Comparison of ENCODE assay signal across 8 cellular contexts in genomic region chr9:34377402-34377741, GRCh38. TPM values are rescaled to one million over a fixed set of nuclear protein-coding genes. Genes with fewer than 3 reads are reported as not detected.
DNase-seq lines count a peak whose midpoint lies in the region; ATAC-seq and TF ChIP-seq lines count a peak whose summit lies in the region.

No MANE protein-coding gene starts in this region.

- peak overlapping the region; percentile 92 for H3K4me2 ChIP-seq in smooth muscle cell

- peak overlapping the region; percentile 38 for H2AFZ ChIP-seq in smooth muscle cell (ENCODE audit: low read depth)

- no peaks in the 10 kb centered on the region for H3F3A ChIP-seq in smooth muscle cell (ENCODE audit: low read depth)

- intact Hi-C loops in activated T-helper 1 cell treated with anti-CD3 and anti-CD28 coated beads, Interleukin-12 subunit alpha, Interleukin-12 subunit beta, Interleukin-2, Interleukin-4 antibody, amounts not matched to agents 30 ng/mL and 10 ng/mL and 1 ng/mL, durations not matched to agents 14 hours and 24 hours and 36 hours (cut with micrococcal nuclease) = loop anchor here (1.0 to 2.0 kb wide), 4 partner anchors 49 to 737 kb away; partner anchors contain the start of genes ATOSB, KIF24, NUDT2 and UBAP1

- 15% methylated on average over 21 of the region's 21 CpGs for WGBS in smooth muscle cell (ENCODE audit: low lambda C conversion rate)

- H3K9me3 ChIP-seq in iPS-15b (ENCODE audit: control insufficient read depth, insufficient read depth, low read length) = no peaks in the 10 kb centered on the region
- no peaks in the 10 kb centered on the region for H3K9me3 ChIP-seq in smooth muscle cell (replicated peaks; ENCODE audit: low read depth)

- TF ChIP-seq CTCF in smooth muscle cell (IDR thresholded peaks at IDR 0.05; ENCODE audit: borderline replicate concordance, insufficient read depth, poor library complexity, severe bottlenecking) = no peak

- peaks cover 11% of the 10 kb centered on the region for H3K27me3 Mint-ChIP-seq in T-helper 1 cell treated with Interleukin-12 subunit alpha and Interleukin-12 subunit beta and Interleukin-4 antibody, amounts not matched to agents 30 μg/mL and 1 μg/mL, for 36 hours (ENCODE audit: low read depth)
- H3K27me3 Mint-ChIP-seq in activated T-helper 1 cell treated with anti-CD3 and anti-CD28 coated beads, Interleukin-12 subunit alpha, Interleukin-12 subunit beta, Interleukin-2, Interleukin-4 antibody, amounts not matched to agents 30 ng/mL and 10 ng/mL and 1 ng/mL, durations not matched to agents 14 hours and 24 hours and 36 hours (ENCODE audit: insufficient read depth) = peaks cover 17% of the 10 kb centered on the region

- no peaks in the 10 kb centered on the region for H4K20me1 ChIP-seq in smooth muscle cell (ENCODE audit: low read depth)

- ATAC-seq in GM18861 (IDR thresholded peaks at IDR 0.05; ENCODE audit: unreplicated experiment) = no peak

- H3K9ac ChIP-seq in iPS-15b (ENCODE audit: low read depth, low read length) (no peak overlapping the region), smooth muscle cell (ENCODE audit: low read depth) (no peak overlapping the region)

- H3K4me1 ChIP-seq in iPS-15b (ENCODE audit: control insufficient read depth, insufficient read depth, low read length) = peaks cover 15% of the 10 kb centered on the region
- H3K4me1 ChIP-seq in smooth muscle cell (ENCODE audit: low read depth) = no peaks in the 10 kb centered on the region

- no peak overlapping the region for H3K27ac Mint-ChIP-seq in T-helper 1 cell treated with Interleukin-12 subunit alpha and Interleukin-12 subunit beta and Interleukin-4 antibody, amounts not matched to agents 30 μg/mL and 1 μg/mL, for 36 hours
- H3K27ac Mint-ChIP-seq in activated T-helper 1 cell treated with anti-CD3 and anti-CD28 coated beads, Interleukin-12 subunit alpha, Interleukin-12 subunit beta, Interleukin-2, Interleukin-4 antibody, amounts not matched to agents 30 ng/mL and 10 ng/mL and 1 ng/mL, durations not matched to agents 14 hours and 24 hours and 36 hours = no peak overlapping the region

- peak overlapping the region; percentile 88 for H3K4me3 Mint-ChIP-seq in T-helper 1 cell treated with Interleukin-12 subunit alpha and Interleukin-12 subunit beta and Interleukin-4 antibody, amounts not matched to agents 30 μg/mL and 1 μg/mL, for 36 hours
- H3K4me3 Mint-ChIP-seq in activated T-helper 1 cell treated with anti-CD3 and anti-CD28 coated beads, Interleukin-12 subunit alpha, Interleukin-12 subunit beta, Interleukin-2, Interleukin-4 antibody, amounts not matched to agents 30 ng/mL and 10 ng/mL and 1 ng/mL, durations not matched to agents 14 hours and 24 hours and 36 hours = peak overlapping the region; percentile 88

- no peaks in the 10 kb centered on the region for H3K36me3 ChIP-seq in iPS-15b (ENCODE audit: control insufficient read depth, insufficient read depth, low read length)
- H3K36me3 ChIP-seq in smooth muscle cell (ENCODE audit: low read depth) = no peaks in the 10 kb centered on the region

- DNase-seq in T-helper 1 cell = no peak
- no peak for DNase-seq in activated T-helper 1 cell treated with anti-CD3 and anti-CD28 coated beads, Interleukin-12 subunit alpha, Interleukin-12 subunit beta, Interleukin-2, Interleukin-4 antibody, amounts not matched to agents 30 ng/mL and 10 ng/mL and 1 ng/mL, durations not matched to agents 14 hours and 24 hours and 36 hours (ENCODE audit: low spot score)
- no peak for DNase-seq in smooth muscle cell (lab: John Stamatoyannopoulos, UW; ENCODE audit: unreplicated experiment)
- no peak for DNase-seq in dedifferentiated amniotic fluid mesenchymal stem cell (ENCODE audit: extremely low spot score)
- no peak for DNase-seq in activated naive CD4-positive, alpha-beta T cell treated with anti-CD3 and anti-CD28 coated beads, Interleukin-2, amount 50 U/mL, for 16 hours

- no peaks in the 10 kb centered on the region for H3K9me3 Mint-ChIP-seq in T-helper 1 cell treated with Interleukin-12 subunit alpha and Interleukin-12 subunit beta and Interleukin-4 antibody, amounts not matched to agents 30 μg/mL and 1 μg/mL, for 36 hours
- no peaks in the 10 kb centered on the region for H3K9me3 Mint-ChIP-seq in activated T-helper 1 cell treated with anti-CD3 and anti-CD28 coated beads, Interleukin-12 subunit alpha, Interleukin-12 subunit beta, Interleukin-2, Interleukin-4 antibody, amounts not matched to agents 30 ng/mL and 10 ng/mL and 1 ng/mL, durations not matched to agents 14 hours and 24 hours and 36 hours

- H3K4me3 ChIP-seq in iPS-15b (ENCODE audit: low read depth, low read length) = peak overlapping the region; percentile 91
- peak overlapping the region; percentile 66 for H3K4me3 ChIP-seq in smooth muscle cell

- no peaks in the 10 kb centered on the region for H3K36me3 Mint-ChIP-seq in T-helper 1 cell treated with Interleukin-12 subunit alpha and Interleukin-12 subunit beta and Interleukin-4 antibody, amounts not matched to agents 30 μg/mL and 1 μg/mL, for 36 hours (ENCODE audit: low read depth)
- no peaks in the 10 kb centered on the region for H3K36me3 Mint-ChIP-seq in activated T-helper 1 cell treated with anti-CD3 and anti-CD28 coated beads, Interleukin-12 subunit alpha, Interleukin-12 subunit beta, Interleukin-2, Interleukin-4 antibody, amounts not matched to agents 30 ng/mL and 10 ng/mL and 1 ng/mL, durations not matched to agents 14 hours and 24 hours and 36 hours (ENCODE audit: low read depth)

- H3K27ac ChIP-seq in smooth muscle cell (ENCODE audit: low read depth) = no peak overlapping the region

- H3K4me1 Mint-ChIP-seq in T-helper 1 cell treated with Interleukin-12 subunit alpha and Interleukin-12 subunit beta and Interleukin-4 antibody, amounts not matched to agents 30 μg/mL and 1 μg/mL, for 36 hours (ENCODE audit: low read depth) = peaks cover 32% of the 10 kb centered on the region
- H3K4me1 Mint-ChIP-seq in activated T-helper 1 cell treated with anti-CD3 and anti-CD28 coated beads, Interleukin-12 subunit alpha, Interleukin-12 subunit beta, Interleukin-2, Interleukin-4 antibody, amounts not matched to agents 30 ng/mL and 10 ng/mL and 1 ng/mL, durations not matched to agents 14 hours and 24 hours and 36 hours (ENCODE audit: low read depth) = peaks cover 47% of the 10 kb centered on the region

- no peaks in the 10 kb centered on the region for H3K79me2 ChIP-seq in smooth muscle cell (ENCODE audit: low read depth)

- peaks cover 40% of the 10 kb centered on the region for H3K27me3 ChIP-seq in iPS-15b (ENCODE audit: control insufficient read depth, insufficient read depth, low read length)
- H3K27me3 ChIP-seq in smooth muscle cell (ENCODE audit: low read depth) = peaks cover 11% of the 10 kb centered on the region

RNA-seq across cellular contexts. Expression of gene MYORG, which starts 0.7 kb away (rescaled TPM):
- total RNA-seq in activated T-helper 1 cell treated with anti-CD3 and anti-CD28 coated beads, Interleukin-12 subunit alpha, Interleukin-12 subunit beta, Interleukin-2, Interleukin-4 antibody, amounts not matched to agents 30 ng/mL and 10 ng/mL and 1 ng/mL, durations not matched to agents 14 hours and 24 hours and 36 hours = 1.0 and 1.9 TPM in 2 replicates
- 5.2 and 5.6 TPM in 2 replicates for total RNA-seq in smooth muscle cell
- polyA plus RNA-seq in smooth muscle cell = 4.2 and 6.3 TPM in 2 replicates

RNA-seq across cellular contexts. Expression of gene NUDT2, which starts 48.0 kb away (rescaled TPM):
- total RNA-seq in activated T-helper 1 cell treated with anti-CD3 and anti-CD28 coated beads, Interleukin-12 subunit alpha, Interleukin-12 subunit beta, Interleukin-2, Interleukin-4 antibody, amounts not matched to agents 30 ng/mL and 10 ng/mL and 1 ng/mL, durations not matched to agents 14 hours and 24 hours and 36 hours = 31.0 TPM in 2 replicates
- 28.1 and 32.4 TPM in 2 replicates for total RNA-seq in smooth muscle cell
- polyA plus RNA-seq in smooth muscle cell = 32.8 and 36.1 TPM in 2 replicates

RNA-seq across cellular contexts. Expression of gene KIF24, which starts 48.3 kb away (rescaled TPM):
- total RNA-seq in activated T-helper 1 cell treated with anti-CD3 and anti-CD28 coated beads, Interleukin-12 subunit alpha, Interleukin-12 subunit beta, Interleukin-2, Interleukin-4 antibody, amounts not matched to agents 30 ng/mL and 10 ng/mL and 1 ng/mL, durations not matched to agents 14 hours and 24 hours and 36 hours = 5.8 and 6.1 TPM in 2 replicates
- 1.2 and 1.4 TPM in 2 replicates for total RNA-seq in smooth muscle cell
- polyA plus RNA-seq in smooth muscle cell = 0.51 and 0.91 TPM in 2 replicates
